Comparison of ENCODE assay signal across 19 cellular contexts in genomic region chr3:26365706-26366105, GRCh38.
A peak's percentile ranks its signal among the peaks of the same experiment; 100 is the strongest.
DNase-seq lines count a peak whose midpoint lies in the region; ATAC-seq, FAIRE-seq and TF ChIP-seq lines count a peak whose summit lies in the region.
"Had no signal": no experiment of that assay in that cellular context is flagged by ENCODE, and none has a peak within 500 bp of the region (broad histone marks: within the 10 kb centered on the region; RNA-seq: fewer than 3 reads in every experiment).

No MANE protein-coding gene starts in this region.

- H3K9me3 ChIP-seq in OCI-LY3 (ENCODE audit: insufficient read depth, low read length), result no peaks in the 10 kb centered on the region
- peaks cover 7% of the 10 kb centered on the region for H3K9me3 ChIP-seq in left ventricle myocardium inferior (replicated peaks)
- H3K9me3 ChIP-seq: HAP-1 had no signal

- H3K4me2 ChIP-seq in OCI-LY3 (ENCODE audit: low read length), result peak overlapping the region; percentile 41
- H3K4me2 ChIP-seq: A549 had no signal

- no peak overlapping the region for H3K4me3 Mint-ChIP-seq in activated T-cell treated with anti-CD3 and anti-CD28 coated beads, Interleukin-2, amount 50 U/mL, for 72 hours
- no peak overlapping the region for H3K4me3 Mint-ChIP-seq in activated T-cell treated with anti-CD3 and anti-CD28 coated beads, Interleukin-2, amount 50 U/mL, for 24 hours
- no peak overlapping the region for H3K4me3 Mint-ChIP-seq in T-cell
- H3K4me3 Mint-ChIP-seq: CD4-positive, alpha-beta memory T cell had no signal

- peaks cover 0 to 3% of the 10 kb centered on the region in 2 donors for H3K36me3 Mint-ChIP-seq in activated T-cell treated with anti-CD3 and anti-CD28 coated beads, Interleukin-2, amount 50 U/mL, for 72 hours (ENCODE audit: insufficient read depth in 2 of 2)
- H3K36me3 Mint-ChIP-seq in activated T-cell treated with anti-CD3 and anti-CD28 coated beads, Interleukin-2, amount 50 U/mL, for 24 hours (ENCODE audit: low read depth), result no peaks in the 10 kb centered on the region
- no peaks in the 10 kb centered on the region for H3K36me3 Mint-ChIP-seq in T-cell
- H3K36me3 Mint-ChIP-seq: CD4-positive, alpha-beta memory T cell had no signal

- intact Hi-C loops in left ventricle myocardium inferior (cut with micrococcal nuclease), result no loop called here

- peaks cover 0 to 8% of the 10 kb centered on the region in 2 donors for H3K9me3 Mint-ChIP-seq in activated T-cell treated with anti-CD3 and anti-CD28 coated beads, Interleukin-2, amount 50 U/mL, for 72 hours
- peaks cover 9% of the 10 kb centered on the region for H3K9me3 Mint-ChIP-seq in activated T-cell treated with anti-CD3 and anti-CD28 coated beads, Interleukin-2, amount 50 U/mL, for 24 hours
- peaks cover 4 to 18% (median 11%) of the 10 kb centered on the region in 3 donors for H3K9me3 Mint-ChIP-seq in T-cell

- no peaks in the 10 kb centered on the region for H3K79me2 ChIP-seq in OCI-LY3 (ENCODE audit: low read length)

- no peak overlapping the region for H2AFZ ChIP-seq in OCI-LY3 (ENCODE audit: low read depth, low read length)

- CTCF ChIA-PET in T-cell (lab: Charles Lee), result no interaction called here

- no peak for FAIRE-seq in bronchial epithelial cell (lab: Jason Lieb, UNC)
- FAIRE-seq: A549, GM19239, H1 had no signal

- no peaks in the 10 kb centered on the region for H3K36me3 ChIP-seq in OCI-LY3 (replicated peaks; ENCODE audit: low read depth, low read length)
- H3K36me3 ChIP-seq in bronchial epithelial cell (ENCODE audit: control insufficient read depth, insufficient read depth, low read length), result no peaks in the 10 kb centered on the region
- no peaks in the 10 kb centered on the region for H3K36me3 ChIP-seq in left ventricle myocardium inferior
- H3K36me3 ChIP-seq: HAP-1 had no signal

- H3K9ac ChIP-seq in OCI-LY3 (ENCODE audit: low read length), result no peak overlapping the region

- no peak overlapping the region for H3K27ac ChIP-seq in OCI-LY3 (ENCODE audit: low read length)
- no peak overlapping the region for H3K27ac ChIP-seq in left ventricle myocardium inferior (replicated peaks)
- H3K27ac ChIP-seq: 22Rv1, A549, C4-2B had no signal

- TF ChIP-seq CTCF in OCI-LY3 (IDR thresholded peaks at IDR 0.05; ENCODE audit: low read depth, low read length) (no peak), bronchial epithelial cell (IDR thresholded peaks at IDR 0.05; ENCODE audit: insufficient read depth, low read length, severe bottlenecking) (no peak), left ventricle myocardium inferior (IDR thresholded peaks at IDR 0.05; ENCODE audit: borderline replicate concordance) (no peak)

- H3K4me3 ChIP-seq in OCI-LY3 (ENCODE audit: low read length), result no peak overlapping the region
- H3K4me3 ChIP-seq in bronchial epithelial cell (ENCODE audit: low read depth, low read length), result no peak overlapping the region
- no peak overlapping the region for H3K4me3 ChIP-seq in left ventricle myocardium inferior
- H3K4me3 ChIP-seq: A549, HAP-1 had no signal

- no peak for ATAC-seq in activated T-cell treated with anti-CD3 and anti-CD28 coated beads, Interleukin-2, amount 50 U/mL, for 72 hours (replicated peaks in 1 of 2)
- no peak for ATAC-seq in GM18519 (IDR thresholded peaks at IDR 0.05; ENCODE audit: low FRiP score, unreplicated experiment)
- ATAC-seq in T-cell (replicated peaks in 1 of 4), result no peak
- ATAC-seq: A549 had no signal

- H3K27ac Mint-ChIP-seq in activated T-cell treated with anti-CD3 and anti-CD28 coated beads, Interleukin-2, amount 50 U/mL, for 72 hours, result peak overlapping the region; percentile 73
- no peak overlapping the region for H3K27ac Mint-ChIP-seq in activated T-cell treated with anti-CD3 and anti-CD28 coated beads, Interleukin-2, amount 50 U/mL, for 24 hours
- no peak overlapping the region for H3K27ac Mint-ChIP-seq in T-cell
- H3K27ac Mint-ChIP-seq: CD4-positive, alpha-beta memory T cell had no signal

- H4K20me1 ChIP-seq in OCI-LY3 (ENCODE audit: insufficient read depth, low read length), result no peaks in the 10 kb centered on the region

- DNase-seq in activated T-cell treated with anti-CD3 and anti-CD28 coated beads, Interleukin-2, amount 50 U/mL, for 72 hours, result no peak
- DNase-seq in activated T-cell treated with anti-CD3 and anti-CD28 coated beads, Interleukin-2, amount 50 U/mL, for 24 hours, result no peak
- DNase-seq in bronchial epithelial cell (ENCODE audit: low read depth) (peak; percentile 74), kidney tubule cell (ENCODE audit: low spot score) (peak; percentile 57), T-cell (no peak), left ventricle myocardium inferior (no peak)
- DNase-seq: AML-193; CD4-positive, alpha-beta memory T cell; DMS153; DMS79; GDM1 had no signal

- H3K27me3 ChIP-seq in OCI-LY3 (ENCODE audit: low read depth, low read length), result no peaks in the 10 kb centered on the region
- H3K27me3 ChIP-seq in bronchial epithelial cell (ENCODE audit: control insufficient read depth, insufficient read depth, low read length), result no peaks in the 10 kb centered on the region
- H3K27me3 ChIP-seq in left ventricle myocardium inferior (ENCODE audit: low read depth), result no peaks in the 10 kb centered on the region

- H3K4me1 ChIP-seq in OCI-LY3 (ENCODE audit: low read length) (peaks cover 8% of the 10 kb centered on the region), left ventricle myocardium inferior (no peaks in the 10 kb centered on the region)
- H3K4me1 ChIP-seq: A549, HAP-1 had no signal

- H3K27me3 Mint-ChIP-seq in activated T-cell treated with anti-CD3 and anti-CD28 coated beads, Interleukin-2, amount 50 U/mL, for 72 hours (ENCODE audit: low read depth), result no peaks in the 10 kb centered on the region
- no peaks in the 10 kb centered on the region for H3K27me3 Mint-ChIP-seq in activated T-cell treated with anti-CD3 and anti-CD28 coated beads, Interleukin-2, amount 50 U/mL, for 24 hours
- H3K27me3 Mint-ChIP-seq in T-cell, result no peaks in the 10 kb centered on the region
- H3K27me3 Mint-ChIP-seq: CD4-positive, alpha-beta memory T cell had no signal

- H3K4me1 Mint-ChIP-seq in activated T-cell treated with anti-CD3 and anti-CD28 coated beads, Interleukin-2, amount 50 U/mL, for 72 hours (ENCODE audit: low read depth), result no peaks in the 10 kb centered on the region
- H3K4me1 Mint-ChIP-seq in activated T-cell treated with anti-CD3 and anti-CD28 coated beads, Interleukin-2, amount 50 U/mL, for 24 hours (ENCODE audit: low read depth), result no peaks in the 10 kb centered on the region
- H3K4me1 Mint-ChIP-seq in T-cell, result no peaks in the 10 kb centered on the region
- H3K4me1 Mint-ChIP-seq: CD4-positive, alpha-beta memory T cell had no signal

- POLR2A ChIA-PET in T-cell (lab: Charles Lee), result interaction anchor here in 1 of 2 donors (0.6 kb wide), 1 partner anchor 27 kb away, joined by 3 read pairs; no protein-coding TSS in a partner anchor

Comparison
In these comparisons a context has a peak if more than half of its experiments do, and no peak if none do; other contexts are left out.
1. DNase-seq: peak in bronchial epithelial cell (single experiment) and kidney tubule cell (single experiment); none in activated T-cell treated with anti-CD3 and anti-CD28 coated beads, Interleukin-2, amount 50 U/mL, for 72 hours (0 of 2), activated T-cell treated with anti-CD3 and anti-CD28 coated beads, Interleukin-2, amount 50 U/mL, for 24 hours (single experiment), T-cell (0 of 34) and left ventricle myocardium inferior (single experiment).